32 cellular contexts compared by ENCODE assay signal in the genomic region with DNA sequence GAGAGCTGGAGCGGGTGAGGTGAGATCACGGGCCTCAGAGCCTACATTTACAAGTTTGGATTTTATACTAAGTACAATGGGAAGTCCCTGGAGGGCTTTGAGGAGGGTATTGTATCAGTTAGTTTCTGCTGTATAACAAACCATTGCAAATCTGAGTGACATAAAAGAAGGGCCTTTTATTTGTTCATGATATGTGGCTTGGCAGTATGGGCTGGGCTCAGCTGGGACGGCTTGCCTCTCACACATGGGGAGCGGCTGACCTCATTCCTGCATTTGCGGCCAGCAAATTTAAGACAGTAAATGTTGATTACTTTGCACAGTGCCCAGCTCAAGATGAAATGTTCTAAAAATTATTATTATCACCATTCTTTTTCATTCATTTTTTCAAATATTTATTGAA. TPM values are rescaled to one million over a fixed set of nuclear protein-coding genes. Genes with fewer than 3 reads are reported as not detected.
"Had no signal": no experiment of that assay in that cellular context is flagged by ENCODE, and none has a peak within 500 bp of the region (broad histone marks: within the 10 kb centered on the region; RNA-seq: fewer than 3 reads in every experiment).

No MANE protein-coding gene starts in this region.

- H3K4me3 ChIP-seq: colonic mucosa, esophagus squamous epithelium, gastrocnemius medialis, heart right ventricle, left lung, lower lobe of right lung, mucosa of descending colon had no signal

- DNase-seq: colonic mucosa; cortex of kidney; effector CD8-positive, alpha-beta T cell; effector memory CD8-positive, alpha-beta T cell; endodermal cell; erythroblast; esophagus squamous epithelium; foreskin fibroblast; foreskin melanocyte; gastrocnemius medialis; glutamatergic neuron; head of caudate nucleus; heart right ventricle; hippocampal formation; immature natural killer cell; islet precursor cell; left cardiac atrium; left lung; left ventricle myocardium superior; lower lobe of right lung; mesenchymal stem cell; mucosa of descending colon had no signal

- H3K4me1 Mint-ChIP-seq: endodermal cell, immature natural killer cell, mesothelial cell of epicardium had no signal

- ATAC-seq: effector memory CD8-positive, alpha-beta T cell; esophagus mucosa; gastrocnemius medialis; heart right ventricle; left cardiac atrium; left lung; left ventricle myocardium superior; lower lobe of right lung; mucosa of descending colon had no signal

- H3K36me3 Mint-ChIP-seq: mesothelial cell of epicardium had no signal

- H3K36me3 ChIP-seq: colonic mucosa, gastrocnemius medialis, left lung, lower lobe of right lung had no signal

- H3K4me3 Mint-ChIP-seq: dendritic cell treated with granulocyte-macrophage colony-stimulating factor and Interleukin-4, amounts not matched to agents 40 ng/mL and 50 ng/mL, for 4 days; effector memory CD8-positive, alpha-beta T cell; endodermal cell; immature natural killer cell; mesothelial cell of epicardium had no signal

- H3K4me1 ChIP-seq: colonic mucosa, esophagus squamous epithelium, gastrocnemius medialis, left lung, lower lobe of right lung had no signal

- H3K9me3 ChIP-seq: colonic mucosa, esophagus squamous epithelium, gastrocnemius medialis, left lung, lower lobe of right lung, mucosa of descending colon had no signal

- H3K9me3 Mint-ChIP-seq: dendritic cell treated with granulocyte-macrophage colony-stimulating factor and Interleukin-4, amounts not matched to agents 40 ng/mL and 50 ng/mL, for 4 days; effector memory CD8-positive, alpha-beta T cell; immature natural killer cell had no signal

- H3K27ac ChIP-seq: colonic mucosa, epithelial cell of prostate, esophagus squamous epithelium, gastrocnemius medialis, heart right ventricle, left lung, lower lobe of right lung had no signal

- H3K27ac Mint-ChIP-seq: dendritic cell treated with granulocyte-macrophage colony-stimulating factor and Interleukin-4, amounts not matched to agents 40 ng/mL and 50 ng/mL, for 4 days; effector memory CD8-positive, alpha-beta T cell; endodermal cell; mesothelial cell of epicardium had no signal

- H3K27me3 Mint-ChIP-seq: dendritic cell treated with granulocyte-macrophage colony-stimulating factor and Interleukin-4, amounts not matched to agents 40 ng/mL and 50 ng/mL, for 4 days; effector memory CD8-positive, alpha-beta T cell had no signal

- H3K27me3 ChIP-seq: colonic mucosa, esophagus squamous epithelium, gastrocnemius medialis, heart right ventricle, left lung had no signal

RNA-seq across cellular contexts. Expression of gene GDAP1L1, which starts 21.7 kb away (rescaled TPM):
- total RNA-seq: chondrocyte, colonic mucosa, dermis microvascular lymphatic vessel endothelial cell, esophagus mucosa, esophagus squamous epithelium, gastrocnemius medialis, glomerular endothelial cell, kidney epithelial cell, left lung, lower lobe of right lung, lung microvascular endothelial cell, mesenteric fat pad had no signal
- polyA plus RNA-seq: immature natural killer cell had no signal
